ENCODE assay signal across 8 cellular contexts in genomic region chr4:104490770-104491395, GRCh38. TPM values are rescaled to one million over a fixed set of nuclear protein-coding genes. Genes with fewer than 3 reads are reported as not detected.
DNase-seq lines count a peak whose midpoint lies in the region; ATAC-seq, FAIRE-seq and TF ChIP-seq lines count a peak whose summit lies in the region.

No MANE protein-coding gene starts in this region.

- FAIRE-seq in H1 (lab: Jason Lieb, UNC) = no peak

- no peak for TF ChIP-seq CTCF in H1 (IDR thresholded peaks at IDR 0.05; ENCODE audit: control extremely low read depth in 1 of 3, insufficient read depth in 1 of 3, low read depth in 1 of 3, low read length in 3 of 3)

- no peaks in the 10 kb centered on the region for H3K9me3 ChIP-seq in H1 (ENCODE audit: insufficient read depth in 2 of 2, low read depth in 1 of 2, low read length in 1 of 2)
- H3K9me3 ChIP-seq in mesenchymal stem cell (ENCODE audit: control insufficient read depth, low read length) = no peaks in the 10 kb centered on the region

- H3K27ac Mint-ChIP-seq in activated CD4-positive, alpha-beta memory T cell treated with anti-CD3 and anti-CD28 coated beads, Interleukin-2, amount 10 ng/mL, durations not matched to agents 7 days and 5 days = no peak overlapping the region
- no peak overlapping the region for H3K27ac Mint-ChIP-seq in stimulated activated naive B cell treated with anti-CD40 and anti-IgM and Interleukin-4, amounts not matched to agents 10 μg/mL and 1 μg/mL and 100 μg/mL, for 72 hours

- H2BK12ac ChIP-seq in H1 (ENCODE audit: low read depth, low read length) = 0 out of 2 replicates have a peak overlapping the region, but pooled peaks have one; percentile 18
- peak overlapping the region in 1 of 2 experiments; percentile 11 for H2BK12ac ChIP-seq in mesenchymal stem cell (ENCODE audit: low read length in 2 of 2)

- peaks cover 0 to 7% (median 2%) of the 10 kb centered on the region in 4 experiments; a peak in 3 of 7 replicates for H3K4me1 ChIP-seq in H1 (replicated peaks in 1 of 4; ENCODE audit: control insufficient read depth in 3 of 4, insufficient read depth in 4 of 4, low read length in 3 of 4)
- peaks cover 5% of the 10 kb centered on the region for H3K4me1 ChIP-seq in mesenchymal stem cell (ENCODE audit: control insufficient read depth, insufficient read depth, low read depth, low read length)

- H2BK15ac ChIP-seq in H1 (ENCODE audit: low read length) (0 out of 2 replicates have a peak overlapping the region, but pooled peaks have one; percentile 40), mesenchymal stem cell (ENCODE audit: low read depth, poor library complexity, severe bottlenecking) (peak overlapping the region; percentile 23)

- H3K23ac ChIP-seq in H1 (ENCODE audit: insufficient read length) = no peak overlapping the region
- peak overlapping the region; percentile 2 to 64 for H3K23ac ChIP-seq in mesenchymal stem cell (ENCODE audit: low read length in 2 of 2)

- WGBS in H1 (ENCODE audit: extremely low coverage in 1 of 2, insufficient coverage in 1 of 2, insufficient read length in 1 of 2, insufficient replicate concordance in 2 of 2, low coverage in 1 of 2, low lambda C conversion rate in 2 of 2, missing lambda C conversion rate in 1 of 2), 2 experiments = 1% methylated on average over 18 of the region's 40 CpGs; no CpG with 5 or more reads in 1 of the 2 experiments
- under 1% methylated on average over 17 of the region's 40 CpGs for WGBS in mesenchymal stem cell

- POLR2A ChIA-PET in activated CD4-positive, alpha-beta memory T cell treated with anti-CD3 and anti-CD28 coated beads, Interleukin-2, amount 10 ng/mL, durations not matched to agents 7 days and 5 days (lab: Charles Lee) = interaction anchor here (0.9 kb wide), 1 partner anchor 18 kb away, joined by 4 read pairs; no protein-coding TSS in a partner anchor
- POLR2A ChIA-PET in H1 (lab: Charles Lee; ENCODE audit: partially characterized antibody) = interaction anchor here (0.6 to 1.5 kb wide), 4 partner anchors 9 to 1671 kb away, joined by 3 to 6 read pairs (median 4); no protein-coding TSS in a partner anchor

- H3K36me3 ChIP-seq in H1 (ENCODE audit: control insufficient read depth in 2 of 4, insufficient read depth in 4 of 4, low read length in 3 of 4) (no peaks in the 10 kb centered on the region), mesenchymal stem cell (ENCODE audit: control insufficient read depth in 1 of 2, insufficient read depth in 2 of 2, low read depth in 1 of 2, low read length in 2 of 2) (no peaks in the 10 kb centered on the region)

- ATAC-seq in GM19351 (IDR thresholded peaks at IDR 0.05; ENCODE audit: unreplicated experiment) (peak; percentile 17), HG03432 (IDR thresholded peaks at IDR 0.05; ENCODE audit: unreplicated experiment) (peak; percentile 33)
- peak; percentile 29 to 40 for ATAC-seq in stimulated activated naive B cell treated with anti-CD40 and anti-IgM and Interleukin-4, amounts not matched to agents 10 μg/mL and 1 μg/mL and 100 μg/mL, for 72 hours (replicated peaks)

- peaks cover 15% of the 10 kb centered on the region for H3K23me2 ChIP-seq in H1 (ENCODE audit: low read depth, low read length)

- no peak for TF ChIP-seq POLR2A in H1 (IDR thresholded peaks at IDR 0.05; ENCODE audit: control extremely low read depth in 1 of 2, low read depth in 2 of 2, low read length in 2 of 2)

- H4K8ac ChIP-seq in H1 (ENCODE audit: extremely low read depth, insufficient read depth, low read length) (peak overlapping the region; percentile 79; the same call in 1 of the 2 replicates), mesenchymal stem cell (ENCODE audit: low read length) (peak overlapping the region; percentile 69)

- H3K4me3 ChIP-seq in H1 (ENCODE audit: extremely low read depth in 1 of 4, insufficient read depth in 2 of 4, low read depth in 3 of 4, low read length in 4 of 4) (peak overlapping the region; percentile 67 to 99 (median 92)), mesenchymal stem cell (ENCODE audit: insufficient read depth in 1 of 2, low read depth in 1 of 2, low read length in 2 of 2) (peak overlapping the region; percentile 78 to 80)

- H2AK5ac ChIP-seq in H1 (ENCODE audit: low read depth, low read length) (no peak overlapping the region), mesenchymal stem cell (ENCODE audit: low read length, severe bottlenecking) (no peak overlapping the region)

- TF ChIP-seq EP300 in H1 (IDR thresholded peaks at IDR 0.05; ENCODE audit: borderline replicate concordance in 1 of 2, low read depth in 2 of 2, low read length in 2 of 2) = no peak

- H3K18ac ChIP-seq in H1 (ENCODE audit: extremely low read depth, low read length) = peak overlapping the region; percentile 73; the same call in 1 of the 2 replicates
- H3K18ac ChIP-seq in mesenchymal stem cell (ENCODE audit: low read depth in 1 of 2, low read length in 2 of 2) = peak overlapping the region; percentile 74 to 81

- no peak for TF ChIP-seq RAD21 in H1 (IDR thresholded peaks at IDR 0.05 in 1 of 2, conservative IDR thresholded peaks at IDR 0.05 in 1 of 2; ENCODE audit: low read depth in 2 of 2, low read length in 2 of 2)

- no peaks in the 10 kb centered on the region for H3K9me3 Mint-ChIP-seq in activated CD4-positive, alpha-beta memory T cell treated with anti-CD3 and anti-CD28 coated beads, Interleukin-2, amount 10 ng/mL, durations not matched to agents 7 days and 5 days
- H3K9me3 Mint-ChIP-seq in stimulated activated naive B cell treated with anti-CD40 and anti-IgM and Interleukin-4, amounts not matched to agents 10 μg/mL and 1 μg/mL and 100 μg/mL, for 72 hours = no peaks in the 10 kb centered on the region

- no peak overlapping the region for H2BK120ac ChIP-seq in H1 (replicated peaks; ENCODE audit: low read depth, low read length)
- H2BK120ac ChIP-seq in mesenchymal stem cell (ENCODE audit: low read depth, low read length) = peak overlapping the region; percentile 92

- H4K91ac ChIP-seq in H1 (replicated peaks; ENCODE audit: insufficient read length, low read length) (no peak overlapping the region), mesenchymal stem cell (ENCODE audit: low read length) (no peak overlapping the region)

- H3K4me2 ChIP-seq in H1 (ENCODE audit: insufficient read depth in 1 of 2, low read depth in 2 of 2, low read length in 2 of 2) (peak overlapping the region; percentile 94 to 97), mesenchymal stem cell (ENCODE audit: low read length, poor library complexity, severe bottlenecking) (peak overlapping the region; percentile 98)

- 0 out of 2 replicates have a peak overlapping the region, but pooled peaks have one; percentile 10 for H2BK5ac ChIP-seq in H1 (ENCODE audit: low read depth, low read length)
- H2BK5ac ChIP-seq in mesenchymal stem cell (ENCODE audit: low read depth, low read length, poor library complexity, severe bottlenecking) = no peak overlapping the region

- H3K79me2 ChIP-seq in H1 (ENCODE audit: control insufficient read depth in 1 of 2, insufficient read depth in 2 of 2, low read length in 2 of 2) = peaks cover 0 to 5% of the 10 kb centered on the region in 2 experiments; a peak in 1 of 4 replicates

- H3K4me3 Mint-ChIP-seq in activated CD4-positive, alpha-beta memory T cell treated with anti-CD3 and anti-CD28 coated beads, Interleukin-2, amount 10 ng/mL, durations not matched to agents 7 days and 5 days = peak overlapping the region; percentile 68
- peak overlapping the region; percentile 79 to 80 for H3K4me3 Mint-ChIP-seq in stimulated activated naive B cell treated with anti-CD40 and anti-IgM and Interleukin-4, amounts not matched to agents 10 μg/mL and 1 μg/mL and 100 μg/mL, for 72 hours

- peak overlapping the region; percentile 75 for H4K5ac ChIP-seq in H1 (ENCODE audit: insufficient read length, low read depth, low read length)

- H3K27ac ChIP-seq in H1 (ENCODE audit: low read depth, low read length) = no peak overlapping the region; the same call in 1 of the 2 replicates
- no peak overlapping the region for H3K27ac ChIP-seq in mesenchymal stem cell (ENCODE audit: low read length, poor library complexity, severe bottlenecking)

- H2AFZ ChIP-seq in H1 (ENCODE audit: low read length) (peak overlapping the region; percentile 82; the same call in 1 of the 2 replicates), mesenchymal stem cell (ENCODE audit: low read depth, low read length) (peak overlapping the region; percentile 72)

- no peaks in the 10 kb centered on the region for H3K36me3 Mint-ChIP-seq in activated CD4-positive, alpha-beta memory T cell treated with anti-CD3 and anti-CD28 coated beads, Interleukin-2, amount 10 ng/mL, durations not matched to agents 7 days and 5 days (ENCODE audit: low read depth)
- H3K36me3 Mint-ChIP-seq in stimulated activated naive B cell treated with anti-CD40 and anti-IgM and Interleukin-4, amounts not matched to agents 10 μg/mL and 1 μg/mL and 100 μg/mL, for 72 hours = no peaks in the 10 kb centered on the region

- CTCF ChIA-PET in activated CD4-positive, alpha-beta memory T cell treated with anti-CD3 and anti-CD28 coated beads, Interleukin-2, amount 10 ng/mL, durations not matched to agents 7 days and 5 days (lab: Charles Lee) = no interaction called here
- CTCF ChIA-PET in H1 (lab: Charles Lee; ENCODE audit: partially characterized antibody) = interaction anchor here (1.0 to 1.3 kb wide), 4 partner anchors 9 to 103 kb away, joined by 3 to 6 read pairs (median 4); no protein-coding TSS in a partner anchor

- H3K27me3 Mint-ChIP-seq in activated CD4-positive, alpha-beta memory T cell treated with anti-CD3 and anti-CD28 coated beads, Interleukin-2, amount 10 ng/mL, durations not matched to agents 7 days and 5 days = peaks cover 59% of the 10 kb centered on the region
- H3K27me3 Mint-ChIP-seq in stimulated activated naive B cell treated with anti-CD40 and anti-IgM and Interleukin-4, amounts not matched to agents 10 μg/mL and 1 μg/mL and 100 μg/mL, for 72 hours = peaks cover 49 to 72% of the 10 kb centered on the region in 2 donors

- peaks cover 26% of the 10 kb centered on the region for H3K4me1 Mint-ChIP-seq in activated CD4-positive, alpha-beta memory T cell treated with anti-CD3 and anti-CD28 coated beads, Interleukin-2, amount 10 ng/mL, durations not matched to agents 7 days and 5 days
- H3K4me1 Mint-ChIP-seq in stimulated activated naive B cell treated with anti-CD40 and anti-IgM and Interleukin-4, amounts not matched to agents 10 μg/mL and 1 μg/mL and 100 μg/mL, for 72 hours = peaks cover 21 to 44% of the 10 kb centered on the region in 2 donors

- peak; percentile 69 for DNase-seq in Ammon's horn (ENCODE audit: low spot score)
- DNase-seq in NCI-H524 treated with DMSO at 0.1 percent for 48 hours (lab: John Stamatoyannopoulos, UW) = peak; percentile 31
- DNase-seq in activated CD4-positive, alpha-beta memory T cell treated with anti-CD3 and anti-CD28 coated beads, Interleukin-2, amount 10 ng/mL, durations not matched to agents 7 days and 5 days = peak; percentile 34
- DNase-seq in H1 (ENCODE audit: low read depth in 1 of 2, low spot score in 2 of 2) = peak in 1 of 2 experiments; percentile 62
- DNase-seq in mesenchymal stem cell = peak; percentile 75
- DNase-seq in stimulated activated naive B cell treated with anti-CD40 and anti-IgM and Interleukin-4, amounts not matched to agents 10 μg/mL and 1 μg/mL and 100 μg/mL, for 72 hours = peak; percentile 6

- no peaks in the 10 kb centered on the region for H3K27me3 ChIP-seq in H1 (replicated peaks in 1 of 4; ENCODE audit: control insufficient read depth in 3 of 4, extremely low read depth in 1 of 4, insufficient read depth in 3 of 4, low read length in 3 of 4)
- peaks cover 0 to 39% of the 10 kb centered on the region in 2 experiments for H3K27me3 ChIP-seq in mesenchymal stem cell (ENCODE audit: control insufficient read depth in 1 of 2, insufficient read depth in 1 of 2, low read length in 2 of 2)

- H3K9ac ChIP-seq in H1 (replicated peaks in 1 of 4; ENCODE audit: extremely low read depth in 1 of 4, low read depth in 3 of 4, low read length in 3 of 4) (peak overlapping the region in 3 of 4 experiments; percentile 29 to 36 (median 35); a peak in 4 of 7 replicates), mesenchymal stem cell (ENCODE audit: low read length) (no peak overlapping the region)

- no peak overlapping the region for H2BK20ac ChIP-seq in H1 (ENCODE audit: low read length)

- H3K4ac ChIP-seq in H1 (replicated peaks; ENCODE audit: insufficient read length, low read depth, low read length) (peak overlapping the region; percentile 29), mesenchymal stem cell (ENCODE audit: low read depth in 1 of 2, low read length in 2 of 2) (no peak overlapping the region)

- H3K56ac ChIP-seq in H1 (replicated peaks; ENCODE audit: insufficient read length, low read depth, low read length) = peak overlapping the region; percentile 33

- H3K14ac ChIP-seq in H1 (ENCODE audit: insufficient read length) (no peak overlapping the region), mesenchymal stem cell (ENCODE audit: low read length in 2 of 2) (no peak overlapping the region)

- H4K20me1 ChIP-seq in H1 (replicated peaks in 1 of 2; ENCODE audit: control insufficient read depth in 1 of 2, insufficient read depth in 2 of 2, low read length in 2 of 2) = no peaks in the 10 kb centered on the region

- H3K79me1 ChIP-seq in H1 (ENCODE audit: low read depth, low read length) = no peaks in the 10 kb centered on the region
- no peaks in the 10 kb centered on the region for H3K79me1 ChIP-seq in mesenchymal stem cell (replicated peaks; ENCODE audit: low read length, poor library complexity, severe bottlenecking)

RNA-seq across cellular contexts. Expression of gene CXXC4, which starts 3.8 kb away (rescaled TPM):
- total RNA-seq in activated CD4-positive, alpha-beta memory T cell treated with anti-CD3 and anti-CD28 coated beads, Interleukin-2, amount 10 ng/mL, durations not matched to agents 7 days and 5 days = not detected
- total RNA-seq in H1 (2021; fragmentation: NEBNext Ultra II Directional; extraction: Animal tissue kit (Norgen Biotek cat#: 25700)) = 1.8 TPM in 2 replicates
- 0.60 and 1.3 TPM in 2 replicates for polyA plus RNA-seq in H1 (2011; rRNA removed)
- 0.74 TPM for polyA plus RNA-seq in H1 (2011; cell fraction: cytosol; rRNA removed)
- 1.0 TPM for polyA plus RNA-seq in H1 (2011; cell fraction: nucleus; rRNA removed)
- 0.77 to 1.9 TPM (median 0.90 TPM) in 4 replicates for polyA plus RNA-seq in H1 (2012, experiment 1 of 2)
- polyA plus RNA-seq in H1 (2012, experiment 2 of 2) = 0.24 TPM
- 1.5 TPM for polyA plus RNA-seq in H1 (2013, experiment 1 of 2)
- 1.2 TPM for polyA plus RNA-seq in H1 (2013, experiment 2 of 2)
- polyA minus RNA-seq in H1 (2011; rRNA and poly(A)+ RNA removed) = 1.5 and 2.2 TPM in 2 replicates
- 1.2 TPM for polyA minus RNA-seq in H1 (2011; cell fraction: cytosol; rRNA and poly(A)+ RNA removed)
- 6.2 TPM for polyA minus RNA-seq in H1 (2011; cell fraction: nucleus; rRNA and poly(A)+ RNA removed)
- 1.8 TPM for polyA plus RNA-seq in mesenchymal stem cell (2013, experiment 1 of 2)
- polyA plus RNA-seq in mesenchymal stem cell (2013, experiment 2 of 2) = 1.7 TPM
